In the genomic region with DNA sequence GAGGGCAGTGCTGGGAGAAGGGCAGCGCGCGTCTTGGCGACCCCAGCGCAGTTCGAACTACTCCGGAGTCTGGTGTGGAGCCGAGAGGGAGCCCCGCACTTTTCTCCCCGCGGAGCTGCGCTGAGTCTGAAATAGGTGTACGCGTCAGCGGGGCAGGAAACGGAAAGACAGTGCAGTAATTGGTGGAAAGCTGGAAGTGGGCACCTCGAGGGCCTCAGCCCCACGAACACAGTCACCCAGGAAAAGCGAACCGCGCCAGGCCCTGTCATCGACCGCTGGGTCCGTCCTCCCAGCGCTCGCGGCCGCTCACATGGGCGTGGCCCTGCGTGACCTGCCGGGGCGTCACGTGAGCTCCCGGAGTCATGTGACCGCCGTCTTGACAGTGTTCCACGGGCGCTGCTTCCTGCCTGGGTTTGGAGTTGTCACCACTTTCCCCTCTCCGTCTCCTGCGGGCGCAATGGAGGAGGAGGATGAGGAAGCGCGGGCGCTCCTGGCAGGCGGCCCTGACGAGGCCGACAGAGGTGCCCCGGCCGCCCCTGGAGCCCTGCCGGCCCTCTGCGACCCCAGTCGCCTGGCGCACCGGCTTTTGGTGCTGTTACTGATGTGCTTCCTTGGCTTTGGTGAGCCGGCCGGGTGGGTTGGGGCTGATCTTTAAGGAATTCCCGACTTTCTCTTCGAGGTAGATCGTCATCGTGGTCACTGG, we compare ENCODE assay signal across 8 cellular contexts. TPM values are rescaled to one million over a fixed set of nuclear protein-coding genes. Genes with fewer than 3 reads are reported as not detected.
A peak's percentile ranks its signal among the peaks of the same experiment; 100 is the strongest.
DNase-seq lines count a peak whose midpoint lies in the region; ATAC-seq and TF ChIP-seq lines count a peak whose summit lies in the region.

Gene MFSD1, plus strand, starts transcription at position 359 of the 703 bp plus-strand sequence. Its CDS starts 99 bp downstream, at position 458.

- H3K27ac ChIP-seq in WERI-Rb-1: peak within 1 kb of the TSS; percentile 53
- H3K27ac ChIP-seq in breast epithelium: peak within 1 kb of the TSS; percentile 87 to 89
- H3K27ac ChIP-seq in iPS-20b (ENCODE audit: low read length): no peak within 1 kb of the TSS
- peak within 1 kb of the TSS; percentile 66 to 96 (median 89) for H3K27ac ChIP-seq in skin epidermis

- H3K4me1 ChIP-seq in breast epithelium (peaks cover 0 to 11% of the 10 kb centered on the region in 2 donors), iPS-20b (ENCODE audit: insufficient read depth, low read length) (no peaks in the 10 kb centered on the region)

- ATAC-seq in GM18907 (IDR thresholded peaks at IDR 0.05; ENCODE audit: unreplicated experiment) (peak; percentile 99), HG03139 (IDR thresholded peaks at IDR 0.05; ENCODE audit: unreplicated experiment) (peak; percentile 98)

- POLR2A ChIA-PET in AG04449 (lab: Yijun Ruan, JAX): interaction anchor here (0.6 to 1.4 kb wide), 5 partner anchors 9 to 444 kb away, joined by 3 to 6 read pairs (median 3); no protein-coding TSS in a partner anchor

- DNase-seq in AG04449 (ENCODE audit: low read depth, low spot score): peak; percentile 44
- DNase-seq in NCI-H2227 (lab: John Stamatoyannopoulos, UW; ENCODE audit: unreplicated experiment): peak; percentile 90
- peak; percentile 90 for DNase-seq in WERI-Rb-1
- peak; percentile 92 to 94 for DNase-seq in breast epithelium (ENCODE audit: low spot score in 2 of 2)

- CTCF ChIA-PET in AG04449 (lab: Yijun Ruan, JAX): interaction anchor here (0.9 to 9.0 kb wide), 12 partner anchors 9 to 464 kb away, joined by 3 to 63 read pairs (median 8); partner anchors contain the start of gene GFM1

- no peaks in the 10 kb centered on the region for H3K27me3 ChIP-seq in WERI-Rb-1 (ENCODE audit: insufficient read depth, low read depth, severe bottlenecking)
- H3K27me3 ChIP-seq in breast epithelium: no peaks in the 10 kb centered on the region
- H3K27me3 ChIP-seq in iPS-20b (ENCODE audit: insufficient read depth, low read length): peaks cover 46% of the 10 kb centered on the region

- H3K36me3 ChIP-seq in WERI-Rb-1: no peaks in the 10 kb centered on the region
- no peaks in the 10 kb centered on the region for H3K36me3 ChIP-seq in breast epithelium
- no peaks in the 10 kb centered on the region for H3K36me3 ChIP-seq in iPS-20b (ENCODE audit: insufficient read depth, low read depth, low read length)

- H3K4me3 ChIP-seq in AG04449 (ENCODE audit: low read depth, low read length) (peak within 1 kb of the TSS; percentile 83), WERI-Rb-1 (ENCODE audit: low read depth, low read length) (peak within 1 kb of the TSS; percentile 82), breast epithelium (peak within 1 kb of the TSS; percentile 83 to 98 (median 90)), iPS-20b (ENCODE audit: low read length) (peak within 1 kb of the TSS; percentile 80), skin epidermis (peak within 1 kb of the TSS; percentile 64 to 96 (median 75))

- TF ChIP-seq CTCF in AG04449 (IDR thresholded peaks at IDR 0.05; ENCODE audit: insufficient read depth, low read length, missing control alignments): no peak
- no peak for TF ChIP-seq CTCF in WERI-Rb-1 (IDR thresholded peaks at IDR 0.05; ENCODE audit: low read depth, low read length)
- TF ChIP-seq CTCF in breast epithelium (IDR thresholded peaks at IDR 0.05): no peak

- H3K9me3 ChIP-seq in WERI-Rb-1 (ENCODE audit: severe bottlenecking) (no peaks in the 10 kb centered on the region), breast epithelium (no peaks in the 10 kb centered on the region), iPS-20b (ENCODE audit: insufficient read depth, low read depth, low read length) (no peaks in the 10 kb centered on the region)

- TF ChIP-seq POLR2A in breast epithelium (IDR thresholded peaks at IDR 0.05): peak; percentile 68

- intact Hi-C loops in breast epithelium (cut with DNase I; ENCODE audit: low total_unique reads): no loop called here

- peak within 1 kb of the TSS; percentile 61; the same call in 1 of the 2 replicates for H3K9ac ChIP-seq in iPS-20b (ENCODE audit: low read depth, low read length)

RNA-seq across cellular contexts. Expression of gene MFSD1, which starts in this region (rescaled TPM):
- 100 to 1,000 TPM in 2 of 3 donors, 10 to 100 TPM in 1; 76.7 to 134 (median 125) TPM for total RNA-seq in breast epithelium
